Comparison of ENCODE assay signal across 1 cellular context in genomic region chr14:70655110-70655826, GRCh38.
TF ChIP-seq lines count a peak whose summit lies in the region.

No MANE protein-coding gene starts in this region.

TF ChIP-seq in GM12878, 131 proteins besides CTCF, POLR2A, EP300 and RAD21 (continued from another document and continues in another):
- TF ChIP-seq, protein P1, sequence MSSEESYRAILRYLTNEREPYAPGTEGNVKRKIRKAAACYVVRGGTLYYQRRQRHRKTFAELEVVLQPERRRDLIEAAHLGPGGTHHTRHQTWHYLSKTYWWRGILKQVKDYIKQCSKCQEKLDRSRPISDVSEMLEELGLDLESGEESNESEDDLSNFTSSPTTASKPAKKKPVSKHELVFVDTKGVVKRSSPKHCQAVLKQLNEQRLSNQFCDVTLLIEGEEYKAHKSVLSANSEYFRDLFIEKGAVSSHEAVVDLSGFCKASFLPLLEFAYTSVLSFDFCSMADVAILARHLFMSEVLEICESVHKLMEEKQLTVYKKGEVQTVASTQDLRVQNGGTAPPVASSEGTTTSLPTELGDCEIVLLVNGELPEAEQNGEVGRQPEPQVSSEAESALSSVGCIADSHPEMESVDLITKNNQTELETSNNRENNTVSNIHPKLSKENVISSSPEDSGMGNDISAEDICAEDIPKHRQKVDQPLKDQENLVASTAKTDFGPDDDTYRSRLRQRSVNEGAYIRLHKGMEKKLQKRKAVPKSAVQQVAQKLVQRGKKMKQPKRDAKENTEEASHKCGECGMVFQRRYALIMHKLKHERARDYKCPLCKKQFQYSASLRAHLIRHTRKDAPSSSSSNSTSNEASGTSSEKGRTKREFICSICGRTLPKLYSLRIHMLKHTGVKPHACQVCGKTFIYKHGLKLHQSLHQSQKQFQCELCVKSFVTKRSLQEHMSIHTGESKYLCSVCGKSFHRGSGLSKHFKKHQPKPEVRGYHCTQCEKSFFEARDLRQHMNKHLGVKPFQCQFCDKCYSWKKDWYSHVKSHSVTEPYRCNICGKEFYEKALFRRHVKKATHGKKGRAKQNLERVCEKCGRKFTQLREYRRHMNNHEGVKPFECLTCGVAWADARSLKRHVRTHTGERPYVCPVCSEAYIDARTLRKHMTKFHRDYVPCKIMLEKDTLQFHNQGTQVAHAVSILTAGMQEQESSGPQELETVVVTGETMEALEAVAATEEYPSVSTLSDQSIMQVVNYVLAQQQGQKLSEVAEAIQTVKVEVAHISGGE (CRISPR knock-in tag; IDR thresholded peaks at IDR 0.05): no peak
- TF ChIP-seq, protein P2, sequence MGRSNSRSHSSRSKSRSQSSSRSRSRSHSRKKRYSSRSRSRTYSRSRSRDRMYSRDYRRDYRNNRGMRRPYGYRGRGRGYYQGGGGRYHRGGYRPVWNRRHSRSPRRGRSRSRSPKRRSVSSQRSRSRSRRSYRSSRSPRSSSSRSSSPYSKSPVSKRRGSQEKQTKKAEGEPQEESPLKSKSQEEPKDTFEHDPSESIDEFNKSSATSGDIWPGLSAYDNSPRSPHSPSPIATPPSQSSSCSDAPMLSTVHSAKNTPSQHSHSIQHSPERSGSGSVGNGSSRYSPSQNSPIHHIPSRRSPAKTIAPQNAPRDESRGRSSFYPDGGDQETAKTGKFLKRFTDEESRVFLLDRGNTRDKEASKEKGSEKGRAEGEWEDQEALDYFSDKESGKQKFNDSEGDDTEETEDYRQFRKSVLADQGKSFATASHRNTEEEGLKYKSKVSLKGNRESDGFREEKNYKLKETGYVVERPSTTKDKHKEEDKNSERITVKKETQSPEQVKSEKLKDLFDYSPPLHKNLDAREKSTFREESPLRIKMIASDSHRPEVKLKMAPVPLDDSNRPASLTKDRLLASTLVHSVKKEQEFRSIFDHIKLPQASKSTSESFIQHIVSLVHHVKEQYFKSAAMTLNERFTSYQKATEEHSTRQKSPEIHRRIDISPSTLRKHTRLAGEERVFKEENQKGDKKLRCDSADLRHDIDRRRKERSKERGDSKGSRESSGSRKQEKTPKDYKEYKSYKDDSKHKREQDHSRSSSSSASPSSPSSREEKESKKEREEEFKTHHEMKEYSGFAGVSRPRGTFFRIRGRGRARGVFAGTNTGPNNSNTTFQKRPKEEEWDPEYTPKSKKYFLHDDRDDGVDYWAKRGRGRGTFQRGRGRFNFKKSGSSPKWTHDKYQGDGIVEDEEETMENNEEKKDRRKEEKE (IDR thresholded peaks at IDR 0.05): no peak
- TF ChIP-seq NR2C1 (IDR thresholded peaks at IDR 0.05) (no peak), ZNF687 (IDR thresholded peaks at IDR 0.05) (peak; percentile 69), CEBPB (IDR thresholded peaks at IDR 0.05; ENCODE audit: borderline replicate concordance in 1 of 2, low read depth in 2 of 2, low read length in 2 of 2) (no peak), BCL11A (IDR thresholded peaks at IDR 0.05; ENCODE audit: low read depth, low read length) (peak; percentile 4; the same call in 1 of the 2 replicates), FOS (IDR thresholded peaks at IDR 0.05; ENCODE audit: borderline replicate concordance, extremely low read depth, insufficient read length) (no peak), FOXM1 (IDR thresholded peaks at IDR 0.05; ENCODE audit: low read depth, low read length) (peak; percentile 59), SPI1 (IDR thresholded peaks at IDR 0.05; ENCODE audit: borderline replicate concordance, insufficient read depth, low read depth, low read length) (peak; percentile 44; the same call in 1 of the 2 replicates), CHD1 (IDR thresholded peaks at IDR 0.05; ENCODE audit: low read depth, low read length) (no peak), YBX1 (IDR thresholded peaks at IDR 0.05) (no peak), SMAD1 (IDR thresholded peaks at IDR 0.05; ENCODE audit: low read depth, partially characterized antibody) (no peak), E4F1 (IDR thresholded peaks at IDR 0.05; ENCODE audit: borderline replicate concordance, partially characterized antibody) (no peak), MEF2B (IDR thresholded peaks at IDR 0.05; ENCODE audit: partially characterized antibody, poor library complexity, severe bottlenecking) (no peak), STAT1 (conservative IDR thresholded peaks at IDR 0.05) (no peak), NBN (IDR thresholded peaks at IDR 0.05) (peak; percentile 82), CREB1 (IDR thresholded peaks at IDR 0.05; ENCODE audit: low read depth) (no peak), BHLHE40 (IDR thresholded peaks at IDR 0.05; ENCODE audit: borderline replicate concordance in 1 of 2, low read depth in 2 of 2, low read length in 1 of 2) (peak; percentile 74 to 82), JUND (IDR thresholded peaks at IDR 0.05; ENCODE audit: low read depth, low read length) (no peak), ZNF24 (IDR thresholded peaks at IDR 0.05) (no peak), PAX5 (IDR thresholded peaks at IDR 0.05; ENCODE audit: borderline replicate concordance, low read depth, low read length) (peak; percentile 87), PKNOX1 (IDR thresholded peaks at IDR 0.05) (peak; percentile 60; the same call in 1 of the 2 replicates), GABPA (IDR thresholded peaks at IDR 0.05; ENCODE audit: low read depth) (peak; percentile 80), TCF12 (IDR thresholded peaks at IDR 0.05; ENCODE audit: low read depth, low read length) (no peak), RUNX3 (IDR thresholded peaks at IDR 0.05; ENCODE audit: low read length) (peak; percentile 62)
- TF ChIP-seq, protein P3, sequence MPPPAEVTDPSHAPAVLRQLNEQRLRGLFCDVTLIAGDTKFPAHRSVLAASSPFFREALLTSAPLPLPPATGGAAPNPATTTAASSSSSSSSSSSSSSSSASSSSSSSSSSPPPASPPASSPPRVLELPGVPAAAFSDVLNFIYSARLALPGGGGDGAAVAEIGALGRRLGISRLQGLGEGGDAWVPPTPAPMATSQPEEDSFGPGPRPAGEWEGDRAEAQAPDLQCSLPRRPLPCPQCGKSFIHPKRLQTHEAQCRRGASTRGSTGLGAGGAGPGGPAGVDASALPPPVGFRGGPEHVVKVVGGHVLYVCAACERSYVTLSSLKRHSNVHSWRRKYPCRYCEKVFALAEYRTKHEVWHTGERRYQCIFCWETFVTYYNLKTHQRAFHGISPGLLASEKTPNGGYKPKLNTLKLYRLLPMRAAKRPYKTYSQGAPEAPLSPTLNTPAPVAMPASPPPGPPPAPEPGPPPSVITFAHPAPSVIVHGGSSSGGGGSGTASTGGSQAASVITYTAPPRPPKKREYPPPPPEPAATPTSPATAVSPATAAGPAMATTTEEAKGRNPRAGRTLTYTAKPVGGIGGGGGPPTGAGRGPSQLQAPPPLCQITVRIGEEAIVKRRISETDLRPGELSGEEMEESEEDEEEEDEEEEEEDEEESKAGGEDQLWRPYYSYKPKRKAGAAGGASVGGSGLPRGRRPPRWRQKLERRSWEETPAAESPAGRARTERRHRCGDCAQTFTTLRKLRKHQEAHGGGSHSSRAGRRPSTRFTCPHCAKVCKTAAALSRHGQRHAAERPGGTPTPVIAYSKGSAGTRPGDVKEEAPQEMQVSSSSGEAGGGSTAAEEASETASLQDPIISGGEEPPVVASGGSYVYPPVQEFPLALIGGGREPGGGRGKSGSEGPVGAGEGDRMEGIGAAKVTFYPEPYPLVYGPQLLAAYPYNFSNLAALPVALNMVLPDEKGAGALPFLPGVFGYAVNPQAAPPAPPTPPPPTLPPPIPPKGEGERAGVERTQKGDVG (CRISPR knock-in tag; IDR thresholded peaks at IDR 0.05): no peak
- TF ChIP-seq, protein P4, sequence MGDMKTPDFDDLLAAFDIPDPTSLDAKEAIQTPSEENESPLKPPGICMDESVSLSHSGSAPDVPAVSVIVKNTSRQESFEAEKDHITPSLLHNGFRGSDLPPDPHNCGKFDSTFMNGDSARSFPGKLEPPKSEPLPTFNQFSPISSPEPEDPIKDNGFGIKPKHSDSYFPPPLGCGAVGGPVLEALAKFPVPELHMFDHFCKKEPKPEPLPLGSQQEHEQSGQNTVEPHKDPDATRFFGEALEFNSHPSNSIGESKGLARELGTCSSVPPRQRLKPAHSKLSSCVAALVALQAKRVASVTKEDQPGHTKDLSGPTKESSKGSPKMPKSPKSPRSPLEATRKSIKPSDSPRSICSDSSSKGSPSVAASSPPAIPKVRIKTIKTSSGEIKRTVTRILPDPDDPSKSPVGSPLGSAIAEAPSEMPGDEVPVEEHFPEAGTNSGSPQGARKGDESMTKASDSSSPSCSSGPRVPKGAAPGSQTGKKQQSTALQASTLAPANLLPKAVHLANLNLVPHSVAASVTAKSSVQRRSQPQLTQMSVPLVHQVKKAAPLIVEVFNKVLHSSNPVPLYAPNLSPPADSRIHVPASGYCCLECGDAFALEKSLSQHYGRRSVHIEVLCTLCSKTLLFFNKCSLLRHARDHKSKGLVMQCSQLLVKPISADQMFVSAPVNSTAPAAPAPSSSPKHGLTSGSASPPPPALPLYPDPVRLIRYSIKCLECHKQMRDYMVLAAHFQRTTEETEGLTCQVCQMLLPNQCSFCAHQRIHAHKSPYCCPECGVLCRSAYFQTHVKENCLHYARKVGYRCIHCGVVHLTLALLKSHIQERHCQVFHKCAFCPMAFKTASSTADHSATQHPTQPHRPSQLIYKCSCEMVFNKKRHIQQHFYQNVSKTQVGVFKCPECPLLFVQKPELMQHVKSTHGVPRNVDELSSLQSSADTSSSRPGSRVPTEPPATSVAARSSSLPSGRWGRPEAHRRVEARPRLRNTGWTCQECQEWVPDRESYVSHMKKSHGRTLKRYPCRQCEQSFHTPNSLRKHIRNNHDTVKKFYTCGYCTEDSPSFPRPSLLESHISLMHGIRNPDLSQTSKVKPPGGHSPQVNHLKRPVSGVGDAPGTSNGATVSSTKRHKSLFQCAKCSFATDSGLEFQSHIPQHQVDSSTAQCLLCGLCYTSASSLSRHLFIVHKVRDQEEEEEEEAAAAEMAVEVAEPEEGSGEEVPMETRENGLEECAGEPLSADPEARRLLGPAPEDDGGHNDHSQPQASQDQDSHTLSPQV (IDR thresholded peaks at IDR 0.05): no peak
- TF ChIP-seq, protein P5, sequence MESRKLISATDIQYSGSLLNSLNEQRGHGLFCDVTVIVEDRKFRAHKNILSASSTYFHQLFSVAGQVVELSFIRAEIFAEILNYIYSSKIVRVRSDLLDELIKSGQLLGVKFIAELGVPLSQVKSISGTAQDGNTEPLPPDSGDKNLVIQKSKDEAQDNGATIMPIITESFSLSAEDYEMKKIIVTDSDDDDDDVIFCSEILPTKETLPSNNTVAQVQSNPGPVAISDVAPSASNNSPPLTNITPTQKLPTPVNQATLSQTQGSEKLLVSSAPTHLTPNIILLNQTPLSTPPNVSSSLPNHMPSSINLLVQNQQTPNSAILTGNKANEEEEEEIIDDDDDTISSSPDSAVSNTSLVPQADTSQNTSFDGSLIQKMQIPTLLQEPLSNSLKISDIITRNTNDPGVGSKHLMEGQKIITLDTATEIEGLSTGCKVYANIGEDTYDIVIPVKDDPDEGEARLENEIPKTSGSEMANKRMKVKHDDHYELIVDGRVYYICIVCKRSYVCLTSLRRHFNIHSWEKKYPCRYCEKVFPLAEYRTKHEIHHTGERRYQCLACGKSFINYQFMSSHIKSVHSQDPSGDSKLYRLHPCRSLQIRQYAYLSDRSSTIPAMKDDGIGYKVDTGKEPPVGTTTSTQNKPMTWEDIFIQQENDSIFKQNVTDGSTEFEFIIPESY (IDR thresholded peaks at IDR 0.05): no peak
- TF ChIP-seq, protein P6, sequence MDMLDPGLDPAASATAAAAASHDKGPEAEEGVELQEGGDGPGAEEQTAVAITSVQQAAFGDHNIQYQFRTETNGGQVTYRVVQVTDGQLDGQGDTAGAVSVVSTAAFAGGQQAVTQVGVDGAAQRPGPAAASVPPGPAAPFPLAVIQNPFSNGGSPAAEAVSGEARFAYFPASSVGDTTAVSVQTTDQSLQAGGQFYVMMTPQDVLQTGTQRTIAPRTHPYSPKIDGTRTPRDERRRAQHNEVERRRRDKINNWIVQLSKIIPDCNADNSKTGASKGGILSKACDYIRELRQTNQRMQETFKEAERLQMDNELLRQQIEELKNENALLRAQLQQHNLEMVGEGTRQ (IDR thresholded peaks at IDR 0.05; ENCODE audit: borderline replicate concordance, low read depth, low read length): no peak; the same call in 1 of the 2 replicates
